In the genomic region with DNA sequence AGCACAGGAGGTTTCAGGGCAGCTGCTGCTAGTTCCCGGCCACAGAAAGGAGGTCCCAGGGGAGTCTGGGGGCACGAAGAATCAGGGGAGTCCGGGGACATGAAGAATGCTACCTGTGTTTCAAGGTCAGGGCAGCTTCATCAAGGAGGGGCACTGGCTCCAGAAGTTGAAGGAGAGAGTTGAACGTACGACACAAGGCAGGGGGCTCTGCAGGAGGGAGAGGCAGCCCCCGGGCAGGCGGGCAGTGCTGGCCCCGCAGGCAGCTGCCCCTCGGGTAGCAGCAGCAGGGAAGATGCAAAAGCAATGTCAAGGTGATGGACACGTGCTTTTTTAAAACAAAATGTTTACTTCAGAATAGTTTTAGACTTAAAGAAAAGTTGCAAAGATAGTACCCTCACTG, we compare ENCODE assay signal across 22 cellular contexts.
"Had no signal": no experiment of that assay in that cellular context is flagged by ENCODE, and none has a peak within 500 bp of the region (broad histone marks: within the 10 kb centered on the region; RNA-seq: fewer than 3 reads in every experiment).

No MANE protein-coding gene starts in this region.

- H3K4me3 ChIP-seq: ovary, psoas muscle, right lobe of liver, sigmoid colon, stomach, thoracic aorta, tibial artery, transverse colon, upper lobe of right lung, uterus had no signal

- H3K27ac ChIP-seq: ovary, parathyroid adenoma, psoas muscle, right lobe of liver, sigmoid colon, stomach, thoracic aorta, tibial artery, transverse colon, upper lobe of right lung, uterus had no signal

- H3K27me3 ChIP-seq: ovary, right lobe of liver, sigmoid colon, stomach, tibial artery, transverse colon, upper lobe of right lung, uterus had no signal

- H3K4me1 ChIP-seq: parathyroid adenoma, psoas muscle, right lobe of liver, sigmoid colon, stomach, tibial artery, transverse colon, upper lobe of right lung, uterus had no signal

- DNase-seq: naive thymus-derived CD8-positive, alpha-beta T cell; nephron progenitor cell; occipital lobe; ovary; psoas muscle; right cardiac atrium; right lobe of liver; sigmoid colon; small intestine; stimulated activated CD4-positive, alpha-beta T cell treated with anti-CD3 and anti-CD28 coated beads, Interleukin-15, amount 100 ng/mL, for 24 hours; stimulated activated CD4-positive, alpha-beta T cell treated with anti-CD3 and anti-CD28 coated beads, Interleukin-2, amount 100 ng/mL, for 24 hours; stimulated activated CD4-positive, alpha-beta T cell treated with anti-CD3 and anti-CD28 coated beads, Interleukin-2, amount 100 ng/mL, for 48 hours; stimulated activated CD4-positive, alpha-beta T cell treated with anti-CD3 and anti-CD28 coated beads, Interleukin-4, amount 100 ng/mL, for 24 hours; stimulated activated naive B cell treated with anti-CD40 and anti-IgM and Interleukin-4, amounts not matched to agents 10 μg/mL and 1 μg/mL and 100 μg/mL, for 72 hours; stimulated activated naive CD4-positive, alpha-beta T cell treated with Interleukin-2 at 50 U/mL for 16 hours; stomach; tibial artery; transverse colon; upper lobe of right lung; uterus had no signal

- FAIRE-seq: small intestine had no signal

- H3K36me3 ChIP-seq: ovary, right lobe of liver, sigmoid colon, stomach, thoracic aorta, tibial artery, transverse colon, upper lobe of right lung, uterus had no signal

- H2AFZ ChIP-seq: parathyroid adenoma had no signal

- H3K9ac ChIP-seq: parathyroid adenoma had no signal

- H3K9me3 ChIP-seq: ovary, right lobe of liver, upper lobe of right lung, uterus had no signal
